13 cellular contexts compared by ENCODE assay signal in the genomic region with DNA sequence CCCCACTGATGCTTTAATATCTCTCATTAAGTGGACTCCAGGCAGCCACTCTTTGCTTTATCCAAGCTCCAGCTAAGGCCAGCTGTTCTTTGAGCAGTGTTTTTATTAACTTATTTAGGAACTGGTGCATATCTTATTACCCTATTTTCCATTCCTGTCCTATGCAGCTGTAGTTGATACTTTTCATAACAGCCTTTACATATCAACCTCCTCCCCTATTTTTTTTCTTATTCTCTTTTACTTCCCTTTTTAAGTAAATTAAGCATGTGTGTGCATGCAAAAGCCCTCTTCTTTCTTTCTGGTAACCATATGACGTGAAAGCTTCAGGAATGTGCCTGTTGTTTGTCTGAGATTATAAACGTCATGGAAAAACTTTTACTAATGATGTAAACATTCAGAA.
DNase-seq lines count a peak whose midpoint lies in the region; ATAC-seq lines count a peak whose summit lies in the region.
"Had no signal": no experiment of that assay in that cellular context is flagged by ENCODE, and none has a peak within 500 bp of the region (broad histone marks: within the 10 kb centered on the region; RNA-seq: fewer than 3 reads in every experiment).

No MANE protein-coding gene starts in this region.

- peak overlapping the region in 7 of 11 experiments; percentile 21 to 78 (median 41); a peak in 9 of 22 replicates for H3K27ac ChIP-seq in BLaER1 treated with 17β-estradiol and CSF1 and Interleukin-3, amounts not matched to agents 10 nM and 100 nM
- H3K27ac ChIP-seq: gastrocnemius medialis had no signal

- no peak for ATAC-seq in left lobe of liver
- ATAC-seq: gastrocnemius medialis; GM12878; stimulated activated naive CD8-positive, alpha-beta T cell treated with anti-CD3 and anti-CD28 coated beads, Interleukin-15, Interleukin-2, amounts not matched to agents 100 U/mL and 50 U/mL, for 24 hours had no signal

- H3K4me1 ChIP-seq in BLaER1 treated with 17β-estradiol and CSF1 and Interleukin-3, amounts not matched to agents 10 nM and 100 nM, result peaks cover 0 to 17% (median 5%) of the 10 kb centered on the region in 10 experiments; a peak in 11 of 20 replicates
- H3K4me1 ChIP-seq in adipocyte (ENCODE audit: control insufficient read depth, insufficient read depth, low read length), result peaks cover 12% of the 10 kb centered on the region
- H3K4me1 ChIP-seq: gastrocnemius medialis had no signal

- in situ Hi-C loops in G401 (cut with HindIII; ENCODE audit: low sequenced_read_pairs), result no loop called here

- H3K36me3 ChIP-seq in BLaER1 treated with 17β-estradiol and CSF1 and Interleukin-3, amounts not matched to agents 10 nM and 100 nM, result no peaks in the 10 kb centered on the region
- no peaks in the 10 kb centered on the region for H3K36me3 ChIP-seq in adipocyte (ENCODE audit: control insufficient read depth, insufficient read depth, low read length, severe bottlenecking)
- H3K36me3 ChIP-seq: gastrocnemius medialis had no signal

- H3K4me3 ChIP-seq in BLaER1 treated with 17β-estradiol and CSF1 and Interleukin-3, amounts not matched to agents 10 nM and 100 nM, result no peak overlapping the region
- no peak overlapping the region for H3K4me3 ChIP-seq in adipocyte (ENCODE audit: low read length)
- H3K4me3 ChIP-seq: gastrocnemius medialis, GM12878 had no signal

- DNase-seq in NCI-H1694 (lab: John Stamatoyannopoulos, UW) (peak; percentile 4), adipocyte (ENCODE audit: low read depth) (peak; percentile 65), germinal center (ENCODE audit: low spot score) (peak; percentile 33), left lobe of liver (ENCODE audit: low spot score) (no peak), G401 (ENCODE audit: low spot score) (no peak), SHP77 (lab: John Stamatoyannopoulos, UW) (no peak)
- DNase-seq in stimulated activated CD4-positive, alpha-beta T cell treated with anti-CD3 and anti-CD28 coated beads, Interleukin-15, amount 100 ng/mL, for 24 hours, result no peak
- DNase-seq: cortex of kidney; DND-41; gastrocnemius medialis; stimulated activated naive CD8-positive, alpha-beta T cell treated with anti-CD3 and anti-CD28 coated beads, Interleukin-15, Interleukin-2, amounts not matched to agents 100 U/mL and 50 U/mL, for 24 hours had no signal

- no peaks in the 10 kb centered on the region for H4K20me1 ChIP-seq in BLaER1 treated with 17β-estradiol and CSF1 and Interleukin-3, amounts not matched to agents 10 nM and 100 nM

- H3K27me3 ChIP-seq in BLaER1 treated with 17β-estradiol and CSF1 and Interleukin-3, amounts not matched to agents 10 nM and 100 nM, result no peaks in the 10 kb centered on the region
- no peaks in the 10 kb centered on the region for H3K27me3 ChIP-seq in adipocyte (replicated peaks; ENCODE audit: control insufficient read depth, insufficient read depth, low read length)
- H3K27me3 ChIP-seq: gastrocnemius medialis had no signal

- no peak overlapping the region; a peak in 1 of 22 replicates for H3K9ac ChIP-seq in BLaER1 treated with 17β-estradiol and CSF1 and Interleukin-3, amounts not matched to agents 10 nM and 100 nM
- H3K9ac ChIP-seq in adipocyte (ENCODE audit: low read length), result no peak overlapping the region

- peak overlapping the region in 4 of 11 experiments; percentile 10 to 36 (median 24); a peak in 3 of 22 replicates for H3K4me2 ChIP-seq in BLaER1 treated with 17β-estradiol and CSF1 and Interleukin-3, amounts not matched to agents 10 nM and 100 nM

- H3K9me3 ChIP-seq in BLaER1 treated with 17β-estradiol and CSF1 and Interleukin-3, amounts not matched to agents 10 nM and 100 nM (replicated peaks in 1 of 11), result peaks cover 0 to 4% (median 0%) of the 10 kb centered on the region in 11 experiments; a peak in 3 of 22 replicates
- H3K9me3 ChIP-seq in adipocyte (ENCODE audit: control insufficient read depth, low read length), result no peaks in the 10 kb centered on the region
- H3K9me3 ChIP-seq: gastrocnemius medialis had no signal

Comparison
In these comparisons a context has a peak if more than half of its experiments do, and no peak if none do; other contexts are left out.
1. DNase-seq: peak in NCI-H1694 (single experiment), adipocyte (single experiment) and germinal center (single experiment); none in left lobe of liver (single experiment), stimulated activated CD4-positive, alpha-beta T cell treated with anti-CD3 and anti-CD28 coated beads, Interleukin-15, amount 100 ng/mL, for 24 hours (single experiment), G401 (single experiment) and SHP77 (0 of 2).